8 cellular contexts compared by ENCODE assay signal in genomic region chr18:57435851-57436192, GRCh38. TPM values are rescaled to one million over a fixed set of nuclear protein-coding genes. Genes with fewer than 3 reads are reported as not detected.
DNase-seq lines count a peak whose midpoint lies in the region; ATAC-seq and TF ChIP-seq lines count a peak whose summit lies in the region.

No MANE protein-coding gene starts in this region.

- H3K4me3 Mint-ChIP-seq in activated naive CD8-positive, alpha-beta T cell treated with anti-CD3 and anti-CD28 coated beads, Interleukin-2, amount 50 U/mL, for 24 hours, result peak overlapping the region; percentile 67
- H3K4me3 Mint-ChIP-seq in naive B cell, result peak overlapping the region; percentile 63 to 84 (median 78)

- no peaks in the 10 kb centered on the region for H3K9me3 ChIP-seq in BE2C

- peaks cover 38% of the 10 kb centered on the region for H3K27me3 ChIP-seq in BE2C

- H3K27me3 Mint-ChIP-seq in activated naive CD8-positive, alpha-beta T cell treated with anti-CD3 and anti-CD28 coated beads, Interleukin-2, amount 50 U/mL, for 24 hours, result peaks cover 88% of the 10 kb centered on the region
- peaks cover 67 to 85% (median 80%) of the 10 kb centered on the region in 3 donors for H3K27me3 Mint-ChIP-seq in naive B cell

- in situ Hi-C loops in GM13976 (cut with MboI; ENCODE audit: low sequenced_read_pairs, unreplicated experiment), result loop anchor here (25.0 kb wide), 1 partner anchor 574 kb away; no protein-coding TSS in a partner anchor

- H3K4me1 ChIP-seq in BE2C, result no peaks in the 10 kb centered on the region

- H3K27ac Mint-ChIP-seq in activated naive CD8-positive, alpha-beta T cell treated with anti-CD3 and anti-CD28 coated beads, Interleukin-2, amount 50 U/mL, for 24 hours, result peak overlapping the region; percentile 62
- H3K27ac Mint-ChIP-seq in naive B cell, result peak overlapping the region in 3 of 6 donors; percentile 75 to 93 (median 92)

- TF ChIP-seq CTCF in BE2C (IDR thresholded peaks at IDR 0.05; ENCODE audit: low read depth, low read length) (no peak), GM13976 (IDR thresholded peaks at IDR 0.05; ENCODE audit: borderline replicate concordance, control extremely low read depth, extremely low read depth, insufficient read depth, missing control alignments) (no peak), GM10266 (IDR thresholded peaks at IDR 0.05; ENCODE audit: control insufficient read depth, insufficient read depth, low read depth, missing control alignments) (no peak)

- peaks cover 6% of the 10 kb centered on the region for H3K9me3 Mint-ChIP-seq in activated naive CD8-positive, alpha-beta T cell treated with anti-CD3 and anti-CD28 coated beads, Interleukin-2, amount 50 U/mL, for 24 hours
- peaks cover 5 to 42% (median 23%) of the 10 kb centered on the region in 7 donors for H3K9me3 Mint-ChIP-seq in naive B cell

- DNase-seq in BE2C (no peak), GM13976 (ENCODE audit: low spot score) (peak; percentile 27), naive B cell (no peak), GM10266 (ENCODE audit: extremely low spot score) (no peak), DMS79 (lab: John Stamatoyannopoulos, UW) (no peak), NCI-H524 treated with DMSO at 0.1 percent for 48 hours (lab: John Stamatoyannopoulos, UW) (no peak), superior temporal gyrus (ENCODE audit: extremely low spot score) (no peak)
- no peak for DNase-seq in activated naive CD8-positive, alpha-beta T cell treated with anti-CD3 and anti-CD28 coated beads, Interleukin-2, amount 50 U/mL, for 24 hours

- H3K36me3 Mint-ChIP-seq in activated naive CD8-positive, alpha-beta T cell treated with anti-CD3 and anti-CD28 coated beads, Interleukin-2, amount 50 U/mL, for 24 hours (ENCODE audit: low read depth), result peaks cover 1% of the 10 kb centered on the region
- peaks cover 5 to 31% of the 10 kb centered on the region in 2 donors for H3K36me3 Mint-ChIP-seq in naive B cell

- peaks cover 49% of the 10 kb centered on the region for H3K4me1 Mint-ChIP-seq in activated naive CD8-positive, alpha-beta T cell treated with anti-CD3 and anti-CD28 coated beads, Interleukin-2, amount 50 U/mL, for 24 hours
- peaks cover 25 to 59% (median 56%) of the 10 kb centered on the region in 3 donors for H3K4me1 Mint-ChIP-seq in naive B cell

- peak overlapping the region; percentile 81 for H3K4me3 ChIP-seq in BE2C (ENCODE audit: low read depth, low read length)

- no peak for ATAC-seq in activated naive CD8-positive, alpha-beta T cell treated with anti-CD3 and anti-CD28 coated beads, Interleukin-2, amount 50 U/mL, for 24 hours
- no peak for ATAC-seq in naive B cell (ENCODE audit: low read depth in 2 of 2)

- no peaks in the 10 kb centered on the region; the same call in 1 of the 2 replicates for H3K36me3 ChIP-seq in BE2C

RNA-seq across cellular contexts. Expression of gene ONECUT2, which starts 0.6 kb away (rescaled TPM):
- 7.8 TPM for polyA plus RNA-seq in BE2C (2012; ENCODE audit: insufficient read depth, insufficient read length, low read depth)
- not detected for polyA plus RNA-seq in naive B cell (ENCODE audit: low read depth in 6 of 6)
